Comparison of ENCODE assay signal across 8 cellular contexts in the genomic region with DNA sequence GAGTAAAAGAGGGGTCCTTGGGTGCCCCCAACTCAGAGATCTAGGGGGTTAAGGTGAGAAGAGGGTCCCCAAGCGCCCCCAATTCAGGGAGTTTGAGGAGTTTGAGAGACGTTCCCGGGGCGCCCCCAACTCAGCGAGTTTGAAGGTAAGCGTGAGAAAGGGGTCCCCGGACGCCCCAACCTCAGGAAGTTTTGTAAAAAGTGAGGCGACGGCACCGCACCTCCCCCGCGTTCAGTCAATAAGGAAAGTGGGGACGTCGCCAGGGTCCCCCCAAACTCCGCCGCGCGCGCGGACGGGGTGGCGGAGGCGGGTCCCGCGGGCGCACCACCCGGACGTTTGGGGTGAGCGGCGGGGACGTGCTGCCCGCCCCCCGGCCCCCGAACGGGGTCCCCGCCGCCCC. TPM values are rescaled to one million over a fixed set of nuclear protein-coding genes. Genes with fewer than 3 reads are reported as not detected.
DNase-seq lines count a peak whose midpoint lies in the region; ATAC-seq and TF ChIP-seq lines count a peak whose summit lies in the region.

No MANE protein-coding gene starts in this region.

- DNase-seq in GM12865 (ENCODE audit: low read depth) = no peak
- no peak for DNase-seq in RWPE2 (ENCODE audit: low spot score)
- no peak for DNase-seq in fibroblast of pulmonary artery (ENCODE audit: low read depth)
- no peak for DNase-seq in progenitor cell of endocrine pancreas (ENCODE audit: low spot score, unreplicated experiment)
- DNase-seq in kidney glomerular epithelial cell (lab: John Stamatoyannopoulos, UW) = no peak
- DNase-seq in dermis blood vessel endothelial cell = no peak
- DNase-seq in ACHN = no peak

- peak overlapping the region; percentile 86 for H3K4me3 Mint-ChIP-seq in progenitor cell of endocrine pancreas (ENCODE audit: low read depth)

- H3K27ac Mint-ChIP-seq in progenitor cell of endocrine pancreas = peak overlapping the region; percentile 56

- H3K36me3 ChIP-seq in RWPE2 (ENCODE audit: low read depth) = no peaks in the 10 kb centered on the region

- in situ Hi-C loops in ACHN (cut with HindIII; ENCODE audit: low pct_ligation_motif_present, low pct_unique_long_range_greater_than_20kb, low sequenced_read_pairs) = no loop called here

- peaks cover 13% of the 10 kb centered on the region for H3K4me1 ChIP-seq in RWPE2 (ENCODE audit: insufficient read depth, poor library complexity, severe bottlenecking)

- TF ChIP-seq CTCF in GM12865 (IDR thresholded peaks at IDR 0.05; ENCODE audit: insufficient read depth, low read depth, low read length, missing control alignments) = no peak
- TF ChIP-seq CTCF in RWPE2 (IDR thresholded peaks at IDR 0.05; ENCODE audit: poor library complexity, severe bottlenecking) = no peak
- no peak for TF ChIP-seq CTCF in fibroblast of pulmonary artery (IDR thresholded peaks at IDR 0.05; ENCODE audit: low read length, missing control alignments)
- TF ChIP-seq CTCF in progenitor cell of endocrine pancreas (IDR thresholded peaks at IDR 0.05; ENCODE audit: unreplicated experiment) = no peak

- peaks cover 3% of the 10 kb centered on the region for H3K9me3 Mint-ChIP-seq in progenitor cell of endocrine pancreas (ENCODE audit: low read depth)

- no peaks in the 10 kb centered on the region for H3K27me3 Mint-ChIP-seq in progenitor cell of endocrine pancreas

- peak overlapping the region; percentile 52 for H3K4me3 ChIP-seq in GM12865 (ENCODE audit: low read depth, low read length)
- peak overlapping the region; percentile 44 for H3K4me3 ChIP-seq in RWPE2 (ENCODE audit: severe bottlenecking)
- peak overlapping the region; percentile 62 for H3K4me3 ChIP-seq in fibroblast of pulmonary artery (replicated peaks; ENCODE audit: low read depth, low read length)

- H3K36me3 Mint-ChIP-seq in progenitor cell of endocrine pancreas (ENCODE audit: insufficient read depth) = peaks cover 3% of the 10 kb centered on the region

- no peaks in the 10 kb centered on the region for H3K27me3 ChIP-seq in RWPE2 (ENCODE audit: insufficient read depth, poor library complexity, severe bottlenecking)

- H3K4me1 Mint-ChIP-seq in progenitor cell of endocrine pancreas (ENCODE audit: low read depth) = peaks cover 23% of the 10 kb centered on the region

- ATAC-seq in RWPE2 (ENCODE audit: low read depth) (no peak), GM19351 (IDR thresholded peaks at IDR 0.05; ENCODE audit: unreplicated experiment) (no peak)

- peak overlapping the region; percentile 74 for H3K27ac ChIP-seq in RWPE2 (ENCODE audit: poor library complexity, severe bottlenecking)

- H3K9me3 ChIP-seq in RWPE2 (ENCODE audit: severe bottlenecking) = no peaks in the 10 kb centered on the region

RNA-seq across cellular contexts. Expression of a gene that starts 0.4 kb away (rescaled TPM):
- total RNA-seq in progenitor cell of endocrine pancreas = 24.2 and 24.8 TPM in 2 replicates
- total RNA-seq in dermis blood vessel endothelial cell = 4.4 and 5.0 TPM in 2 replicates

RNA-seq across cellular contexts. Expression of a gene that starts 25.5 kb away (rescaled TPM):
- total RNA-seq in progenitor cell of endocrine pancreas (not detected in 2 replicates), dermis blood vessel endothelial cell (not detected in 2 replicates)
